Comparison of ENCODE assay signal across 16 cellular contexts in genomic region chr4:137961051-137961438, GRCh38.
DNase-seq lines count a peak whose midpoint lies in the region; ATAC-seq and TF ChIP-seq lines count a peak whose summit lies in the region.
"Had no signal": no experiment of that assay in that cellular context is flagged by ENCODE, and none has a peak within 500 bp of the region (broad histone marks: within the 10 kb centered on the region; RNA-seq: fewer than 3 reads in every experiment).

No MANE protein-coding gene starts in this region.

- H3K36me3 ChIP-seq in heart left ventricle (no peaks in the 10 kb centered on the region), adipocyte (ENCODE audit: control insufficient read depth, insufficient read depth, low read length, severe bottlenecking) (no peaks in the 10 kb centered on the region), hepatocyte (replicated peaks; ENCODE audit: insufficient read depth, low read depth) (no peaks in the 10 kb centered on the region), thyroid gland (no peaks in the 10 kb centered on the region)
- H3K36me3 ChIP-seq: BLaER1 treated with 17β-estradiol and CSF1 and Interleukin-3, amounts not matched to agents 10 nM and 100 nM; sigmoid colon had no signal

- no peak overlapping the region for H2AFZ ChIP-seq in hepatocyte
- H2AFZ ChIP-seq: PC-9 had no signal

- H3K79me2 ChIP-seq in hepatocyte: no peaks in the 10 kb centered on the region

- H3K9me2 ChIP-seq in hepatocyte (replicated peaks; ENCODE audit: insufficient read depth): no peaks in the 10 kb centered on the region

- TF ChIP-seq CTCF in heart left ventricle (IDR thresholded peaks at IDR 0.05): no peak
- no peak for TF ChIP-seq CTCF in hepatocyte (IDR thresholded peaks at IDR 0.05; ENCODE audit: poor library complexity)
- no peak for TF ChIP-seq CTCF in thyroid gland (IDR thresholded peaks at IDR 0.05)

- intact Hi-C loops in Right ventricle myocardium superior (cut with DNase I): no loop called here
- intact Hi-C loops in heart left ventricle (cut with DNase I): no loop called here
- intact Hi-C loops in thyroid gland (cut with DNase I): no loop called here

- no peak overlapping the region for H3K27ac Mint-ChIP-seq in activated naive CD4-positive, alpha-beta T cell treated with anti-CD3 and anti-CD28 coated beads, Interleukin-2, amount 50 U/mL, for 72 hours
- H3K27ac Mint-ChIP-seq: memory B cell had no signal

- H3K27me3 ChIP-seq in heart left ventricle (no peaks in the 10 kb centered on the region), adipocyte (replicated peaks; ENCODE audit: control insufficient read depth, insufficient read depth, low read length) (no peaks in the 10 kb centered on the region), hepatocyte (no peaks in the 10 kb centered on the region), thyroid gland (no peaks in the 10 kb centered on the region)
- H3K27me3 ChIP-seq: BLaER1 treated with 17β-estradiol and CSF1 and Interleukin-3, amounts not matched to agents 10 nM and 100 nM; sigmoid colon had no signal

- no peaks in the 10 kb centered on the region for H3K9me3 ChIP-seq in heart left ventricle
- H3K9me3 ChIP-seq in adipocyte (ENCODE audit: control insufficient read depth, low read length): no peaks in the 10 kb centered on the region
- no peaks in the 10 kb centered on the region for H3K9me3 ChIP-seq in hepatocyte (ENCODE audit: low read depth)
- H3K9me3 ChIP-seq in thyroid gland: no peaks in the 10 kb centered on the region
- H3K9me3 ChIP-seq: BLaER1 treated with 17β-estradiol and CSF1 and Interleukin-3, amounts not matched to agents 10 nM and 100 nM; sigmoid colon had no signal

- H3K4me3 ChIP-seq in heart left ventricle: no peak overlapping the region
- no peak overlapping the region for H3K4me3 ChIP-seq in adipocyte (ENCODE audit: low read length)
- no peak overlapping the region for H3K4me3 ChIP-seq in hepatocyte
- H3K4me3 ChIP-seq in thyroid gland (replicated peaks in 1 of 3): no peak overlapping the region
- H3K4me3 ChIP-seq: BLaER1 treated with 17β-estradiol and CSF1 and Interleukin-3, amounts not matched to agents 10 nM and 100 nM; PC-9; sigmoid colon had no signal

- no peaks in the 10 kb centered on the region for H3K4me1 ChIP-seq in heart left ventricle
- H3K4me1 ChIP-seq in adipocyte (ENCODE audit: control insufficient read depth, insufficient read depth, low read length): peaks cover 19% of the 10 kb centered on the region
- no peaks in the 10 kb centered on the region for H3K4me1 ChIP-seq in hepatocyte (ENCODE audit: insufficient read depth)
- peaks cover 12 to 14% of the 10 kb centered on the region in 2 donors for H3K4me1 ChIP-seq in thyroid gland

- DNase-seq in Right ventricle myocardium superior: no peak
- no peak for DNase-seq in heart left ventricle
- peak; percentile 93 for DNase-seq in adipocyte (ENCODE audit: low read depth)
- peak; percentile 5 for DNase-seq in hepatocyte (ENCODE audit: low spot score)
- DNase-seq in thyroid gland: peak; percentile 47 to 61
- no peak for DNase-seq in ureter (ENCODE audit: low spot score)
- DNase-seq in activated naive CD4-positive, alpha-beta T cell treated with anti-CD3 and anti-CD28 coated beads, Interleukin-2, amount 50 U/mL, for 72 hours (ENCODE audit: low spot score in 2 of 2): no peak
- no peak for DNase-seq in activated T-cell treated with anti-CD3 and anti-CD28 coated beads, Interleukin-2, amount 50 U/mL, for 48 hours
- DNase-seq: activated T-cell treated with anti-CD3 and anti-CD28 coated beads, Interleukin-2, amount 50 U/mL, for 4 hours; central memory CD4-positive, alpha-beta T cell; NCI-H1436 treated with DMSO at 0.1 percent for 48 hours; sigmoid colon had no signal

- H3K4me2 ChIP-seq in hepatocyte: no peak overlapping the region
- H3K4me2 ChIP-seq: BLaER1 treated with 17β-estradiol and CSF1 and Interleukin-3, amounts not matched to agents 10 nM and 100 nM; PC-9 had no signal

- H3K9ac ChIP-seq in adipocyte (ENCODE audit: low read length): no peak overlapping the region
- H3K9ac ChIP-seq: BLaER1 treated with 17β-estradiol and CSF1 and Interleukin-3, amounts not matched to agents 10 nM and 100 nM had no signal

- no peak for TF ChIP-seq POLR2A in heart left ventricle (IDR thresholded peaks at IDR 0.05)
- no peak for TF ChIP-seq POLR2A in thyroid gland (IDR thresholded peaks at IDR 0.05)

- no peak overlapping the region for H3K27ac ChIP-seq in heart left ventricle
- no peak overlapping the region for H3K27ac ChIP-seq in hepatocyte
- H3K27ac ChIP-seq in thyroid gland: no peak overlapping the region
- H3K27ac ChIP-seq: BLaER1 treated with 17β-estradiol and CSF1 and Interleukin-3, amounts not matched to agents 10 nM and 100 nM; HL-60; PC-9; sigmoid colon had no signal

- no peaks in the 10 kb centered on the region for H3K36me3 Mint-ChIP-seq in activated naive CD4-positive, alpha-beta T cell treated with anti-CD3 and anti-CD28 coated beads, Interleukin-2, amount 50 U/mL, for 72 hours
- H3K36me3 Mint-ChIP-seq: memory B cell had no signal

- ATAC-seq in Right ventricle myocardium superior (ENCODE audit: poor library complexity) (peak; percentile 57), heart left ventricle (no peak)
- no peak for ATAC-seq in activated naive CD4-positive, alpha-beta T cell treated with anti-CD3 and anti-CD28 coated beads, Interleukin-2, amount 50 U/mL, for 72 hours
- ATAC-seq: activated T-cell treated with anti-CD3 and anti-CD28 coated beads, Interleukin-2, amount 50 U/mL, for 4 hours had no signal

- peaks cover 7% of the 10 kb centered on the region in 2 donors for H3K9me3 Mint-ChIP-seq in activated naive CD4-positive, alpha-beta T cell treated with anti-CD3 and anti-CD28 coated beads, Interleukin-2, amount 50 U/mL, for 72 hours
- H3K9me3 Mint-ChIP-seq: activated T-cell treated with anti-CD3 and anti-CD28 coated beads, Interleukin-2, amount 50 U/mL, for 4 hours had no signal

- H4K20me1 ChIP-seq in hepatocyte (ENCODE audit: insufficient read depth, poor library complexity, severe bottlenecking): no peaks in the 10 kb centered on the region
- H4K20me1 ChIP-seq: BLaER1 treated with 17β-estradiol and CSF1 and Interleukin-3, amounts not matched to agents 10 nM and 100 nM had no signal

Comparison
In these comparisons a context has a peak if more than half of its experiments do, and no peak if none do; other contexts are left out.
1. DNase-seq: peak in adipocyte (single experiment), hepatocyte (single experiment) and thyroid gland (2 of 2); none in Right ventricle myocardium superior (single experiment), heart left ventricle (0 of 5), ureter (single experiment), activated naive CD4-positive, alpha-beta T cell treated with anti-CD3 and anti-CD28 coated beads, Interleukin-2, amount 50 U/mL, for 72 hours (0 of 2) and activated T-cell treated with anti-CD3 and anti-CD28 coated beads, Interleukin-2, amount 50 U/mL, for 48 hours (0 of 2).